ENCODE assay signal across 19 cellular contexts in the genomic region with DNA sequence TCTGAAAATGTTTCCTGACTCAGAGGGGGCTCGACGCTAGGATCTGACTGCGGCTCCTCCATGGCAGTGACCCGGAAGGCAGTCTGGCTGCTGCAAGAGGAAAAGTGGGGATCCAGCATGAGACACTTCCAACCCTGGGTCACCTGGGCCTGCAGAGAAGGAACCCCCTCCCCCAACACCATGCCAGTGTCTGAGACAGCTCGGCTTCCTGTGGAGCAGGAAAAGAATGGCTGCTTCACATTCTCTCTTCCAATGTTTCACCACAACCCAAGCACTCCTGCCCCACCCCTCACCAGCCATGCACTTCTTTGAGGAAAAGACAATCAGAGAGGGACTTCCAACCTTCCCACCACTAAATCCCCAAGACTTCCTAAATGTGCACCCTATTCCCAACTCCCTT. TPM values are rescaled to one million over a fixed set of nuclear protein-coding genes. Genes with fewer than 3 reads are reported as not detected.
"Had no signal": no experiment of that assay in that cellular context is flagged by ENCODE, and none has a peak within 500 bp of the region (broad histone marks: within the 10 kb centered on the region; RNA-seq: fewer than 3 reads in every experiment).

No MANE protein-coding gene starts in this region.

- H3K9me3 ChIP-seq: adrenal gland, testis had no signal

- H3K27me3 Mint-ChIP-seq: memory B cell; stimulated activated naive CD8-positive, alpha-beta T cell treated with anti-CD3 and anti-CD28 coated beads, Interleukin-15, Interleukin-2, amounts not matched to agents 100 ng/mL and 50 ng/mL, for 24 hours had no signal

- H3K4me3 Mint-ChIP-seq: activated CD8-positive, alpha-beta T cell treated with anti-CD3 and anti-CD28 coated beads, Interleukin-2, amount 10 ng/mL, durations not matched to agents 7 days and 5 days; memory B cell; nephron progenitor cell; stimulated activated naive CD8-positive, alpha-beta T cell treated with anti-CD3 and anti-CD28 coated beads, Interleukin-15, Interleukin-2, amounts not matched to agents 100 ng/mL and 50 ng/mL, for 24 hours had no signal

- H3K27ac Mint-ChIP-seq: activated CD8-positive, alpha-beta T cell treated with anti-CD3 and anti-CD28 coated beads, Interleukin-2, amount 10 ng/mL, durations not matched to agents 7 days and 5 days; memory B cell; nephron progenitor cell; stimulated activated naive CD8-positive, alpha-beta T cell treated with anti-CD3 and anti-CD28 coated beads, Interleukin-15, Interleukin-2, amounts not matched to agents 100 ng/mL and 50 ng/mL, for 24 hours had no signal

- H3K27ac ChIP-seq: adrenal gland, body of pancreas, left lung, testis had no signal

- H3K27me3 ChIP-seq: adrenal gland, body of pancreas, left lung, testis had no signal

- H3K4me3 ChIP-seq: adrenal gland, body of pancreas, left lung, testis had no signal

- H3K4me1 ChIP-seq: adrenal gland, body of pancreas, left lung, testis had no signal

- DNase-seq: activated CD4-positive, alpha-beta T cell treated with anti-CD3 and anti-CD28 coated beads for 1 hour; activated CD8-positive, alpha-beta memory T cell treated with anti-CD3 and anti-CD28 coated beads, Interleukin-2, amount 50 U/mL, for 48 hours; activated CD8-positive, alpha-beta T cell treated with anti-CD3 and anti-CD28 coated beads, Interleukin-2, amount 10 ng/mL, durations not matched to agents 7 days and 5 days; adrenal gland; body of pancreas; central memory CD4-positive, alpha-beta T cell; effector memory CD4-positive, alpha-beta T cell; erythroblast; hippocampal formation; islet precursor cell; nephron progenitor cell; stimulated activated CD4-positive, alpha-beta T cell treated with anti-CD3 and anti-CD28 coated beads, Interleukin-4, amount 100 ng/mL, for 1 hour; stimulated activated CD8-positive, alpha-beta memory T cell treated with anti-CD3 and anti-CD28 coated beads, Interleukin-4, amount 100 ng/mL, for 48 hours; testis had no signal

RNA-seq across cellular contexts. Expression of gene ATP1B2, which starts 25.8 kb away (rescaled TPM):
- total RNA-seq: activated CD8-positive, alpha-beta T cell treated with anti-CD3 and anti-CD28 coated beads, Interleukin-2, amount 10 ng/mL, durations not matched to agents 7 days and 5 days; glomerular endothelial cell; pulmonary artery endothelial cell had no signal

RNA-seq across cellular contexts. Expression of gene EFNB3, which starts 28.5 kb away (rescaled TPM):
- total RNA-seq: activated CD8-positive, alpha-beta T cell treated with anti-CD3 and anti-CD28 coated beads, Interleukin-2, amount 10 ng/mL, durations not matched to agents 7 days and 5 days had no signal

RNA-seq across cellular contexts. Expression of gene DNAH2, which starts 41.0 kb away (rescaled TPM):
- total RNA-seq: activated CD8-positive, alpha-beta T cell treated with anti-CD3 and anti-CD28 coated beads, Interleukin-2, amount 10 ng/mL, durations not matched to agents 7 days and 5 days; glomerular endothelial cell had no signal
